ENCODE assay signal across 20 cellular contexts in genomic region chr16:8903004-8903403, GRCh38. TPM values are rescaled to one million over a fixed set of nuclear protein-coding genes. Genes with fewer than 3 reads are reported as not detected.
DNase-seq lines count a peak whose midpoint lies in the region; ATAC-seq and TF ChIP-seq lines count a peak whose summit lies in the region.
"Had no signal": no experiment of that assay in that cellular context is flagged by ENCODE, and none has a peak within 500 bp of the region (broad histone marks: within the 10 kb centered on the region; RNA-seq: fewer than 3 reads in every experiment).

No MANE protein-coding gene starts in this region.

- no peak overlapping the region for H4K91ac ChIP-seq in H9 (ENCODE audit: insufficient read length, low read depth, low read length)

- no peak overlapping the region for H4K8ac ChIP-seq in H9 (replicated peaks; ENCODE audit: insufficient read length, low read depth, low read length)

- H3K4me3 Mint-ChIP-seq in activated CD4-positive, alpha-beta T cell treated with anti-CD3 and anti-CD28 coated beads, Interleukin-2, amount 10 ng/mL, durations not matched to agents 7 days and 5 days: no peak overlapping the region
- no peak overlapping the region for H3K4me3 Mint-ChIP-seq in H9
- no peak overlapping the region for H3K4me3 Mint-ChIP-seq in activated naive CD8-positive, alpha-beta T cell treated with anti-CD3 and anti-CD28 coated beads, Interleukin-2, amount 50 U/mL, for 24 hours
- no peak overlapping the region for H3K4me3 Mint-ChIP-seq in MCF 10A (ENCODE audit: unreplicated experiment)
- H3K4me3 Mint-ChIP-seq: CD14-positive monocyte; CD4-positive, alpha-beta memory T cell had no signal

- BruUV-seq in MCF 10A (replicated peaks; lab: Mats Ljungman, UMichigan): no TSS peak

- no peaks in the 10 kb centered on the region for H3K23me2 ChIP-seq in H9 (ENCODE audit: insufficient read length, low read depth, low read length, poor library complexity, severe bottlenecking)

- peaks cover 82% of the 10 kb centered on the region for H3K36me3 Mint-ChIP-seq in activated CD4-positive, alpha-beta T cell treated with anti-CD3 and anti-CD28 coated beads, Interleukin-2, amount 10 ng/mL, durations not matched to agents 7 days and 5 days (ENCODE audit: low read depth)
- H3K36me3 Mint-ChIP-seq in H9 (ENCODE audit: insufficient read depth in 1 of 3, low read depth in 3 of 3) (peaks cover 80 to 97% (median 91%) of the 10 kb centered on the region in 3 experiments), MCF 10A (ENCODE audit: insufficient read depth, unreplicated experiment) (peaks cover 92% of the 10 kb centered on the region)
- H3K36me3 Mint-ChIP-seq in activated naive CD8-positive, alpha-beta T cell treated with anti-CD3 and anti-CD28 coated beads, Interleukin-2, amount 50 U/mL, for 24 hours (ENCODE audit: low read depth): peaks cover 83% of the 10 kb centered on the region

- no peak for TF ChIP-seq CTCF in H9 (conservative IDR thresholded peaks at IDR 0.05)
- TF ChIP-seq CTCF in MCF 10A (IDR thresholded peaks at IDR 0.05; ENCODE audit: unreplicated experiment): no peak

- H3K23ac ChIP-seq in H9 (ENCODE audit: insufficient read length, low read depth, low read length): no peak overlapping the region

- no peak overlapping the region for H2BK20ac ChIP-seq in H9 (ENCODE audit: low read depth, low read length, poor library complexity, severe bottlenecking)

- no CpG with 5 or more reads among the region's 9 CpGs for WGBS in H9 (ENCODE audit: extremely low coverage, insufficient read length, low lambda C conversion rate)

- no peak overlapping the region for H3K14ac ChIP-seq in H9 (ENCODE audit: insufficient read depth, low read length)

- ATAC-seq in activated naive CD8-positive, alpha-beta T cell treated with anti-CD3 and anti-CD28 coated beads, Interleukin-2, amount 50 U/mL, for 24 hours: no peak
- ATAC-seq in activated CD4-positive, CD25-positive, alpha-beta regulatory T cell treated with anti-CD3 and anti-CD28 coated beads, Interleukin-2, amount 50 U/mL, for 24 hours: no peak
- ATAC-seq in HG03025 (IDR thresholded peaks at IDR 0.05; ENCODE audit: low FRiP score, unreplicated experiment): no peak

- H3K4me2 ChIP-seq in H9 (ENCODE audit: insufficient read depth, insufficient read length, low read length): no peak overlapping the region
- H3K4me2 ChIP-seq: BLaER1 had no signal

- H2BK120ac ChIP-seq in H9 (ENCODE audit: low read depth, low read length, poor library complexity, severe bottlenecking): no peak overlapping the region

- no peak overlapping the region for H2AFZ ChIP-seq in H9 (ENCODE audit: low read length)

- POLR2A ChIA-PET in activated CD4-positive, alpha-beta T cell treated with anti-CD3 and anti-CD28 coated beads, Interleukin-2, amount 10 ng/mL, durations not matched to agents 7 days and 5 days (lab: Charles Lee): no interaction called here
- POLR2A ChIA-PET in MCF 10A (lab: Yijun Ruan, JAX): no interaction called here

- H3K4ac ChIP-seq in H9 (ENCODE audit: low read depth, low read length): no peak overlapping the region

- H3K4me1 Mint-ChIP-seq in activated CD4-positive, alpha-beta T cell treated with anti-CD3 and anti-CD28 coated beads, Interleukin-2, amount 10 ng/mL, durations not matched to agents 7 days and 5 days: peaks cover 6% of the 10 kb centered on the region
- H3K4me1 Mint-ChIP-seq in H9: peaks cover 0 to 9% of the 10 kb centered on the region in 2 experiments; a peak in 2 of 4 replicates
- H3K4me1 Mint-ChIP-seq in activated naive CD8-positive, alpha-beta T cell treated with anti-CD3 and anti-CD28 coated beads, Interleukin-2, amount 50 U/mL, for 24 hours: peaks cover 8% of the 10 kb centered on the region
- no peaks in the 10 kb centered on the region for H3K4me1 Mint-ChIP-seq in MCF 10A (ENCODE audit: insufficient read depth, unreplicated experiment)
- H3K4me1 Mint-ChIP-seq: IgD-negative memory B cell had no signal

- CTCF ChIA-PET in activated CD4-positive, alpha-beta T cell treated with anti-CD3 and anti-CD28 coated beads, Interleukin-2, amount 10 ng/mL, durations not matched to agents 7 days and 5 days (lab: Charles Lee): interaction anchor here (1.0 kb wide), 1 partner anchor 264 kb away, joined by 3 read pairs; no protein-coding TSS in a partner anchor
- CTCF ChIA-PET in MCF 10A (lab: Yijun Ruan, JAX): no interaction called here

- no peak overlapping the region for H3K9ac ChIP-seq in H9 (ENCODE audit: extremely low read depth, insufficient read length, low read length)
- H3K9ac ChIP-seq: BLaER1 had no signal

- H3K79me1 ChIP-seq in H9 (ENCODE audit: insufficient read depth, low read depth, low read length, poor library complexity, severe bottlenecking): no peaks in the 10 kb centered on the region

- no peaks in the 10 kb centered on the region for H3K79me2 ChIP-seq in H9 (ENCODE audit: insufficient read depth, low read length)

- H2BK5ac ChIP-seq in H9 (ENCODE audit: insufficient read length, low read length): no peak overlapping the region

- H3K27me3 Mint-ChIP-seq in activated CD4-positive, alpha-beta T cell treated with anti-CD3 and anti-CD28 coated beads, Interleukin-2, amount 10 ng/mL, durations not matched to agents 7 days and 5 days: no peaks in the 10 kb centered on the region
- no peaks in the 10 kb centered on the region for H3K27me3 Mint-ChIP-seq in H9 (ENCODE audit: low read depth)
- H3K27me3 Mint-ChIP-seq in activated naive CD8-positive, alpha-beta T cell treated with anti-CD3 and anti-CD28 coated beads, Interleukin-2, amount 50 U/mL, for 24 hours: no peaks in the 10 kb centered on the region
- no peaks in the 10 kb centered on the region for H3K27me3 Mint-ChIP-seq in MCF 10A (ENCODE audit: insufficient read depth, unreplicated experiment)
- H3K27me3 Mint-ChIP-seq: CD4-positive, alpha-beta memory T cell; IgD-negative memory B cell had no signal

- no peak overlapping the region for H3K27ac ChIP-seq in H9 (ENCODE audit: insufficient read length, low read depth, low read length)
- H3K27ac ChIP-seq: 22Rv1, BLaER1 had no signal

- H3K56ac ChIP-seq in H9 (ENCODE audit: insufficient read length, low read depth, low read length): no peak overlapping the region

- no peaks in the 10 kb centered on the region for H3K4me1 ChIP-seq in H9 (ENCODE audit: insufficient read depth, low read length)
- H3K4me1 ChIP-seq: BLaER1 had no signal

- H3K9me3 Mint-ChIP-seq in activated CD4-positive, alpha-beta T cell treated with anti-CD3 and anti-CD28 coated beads, Interleukin-2, amount 10 ng/mL, durations not matched to agents 7 days and 5 days: no peaks in the 10 kb centered on the region
- H3K9me3 Mint-ChIP-seq in H9: no peaks in the 10 kb centered on the region
- no peaks in the 10 kb centered on the region for H3K9me3 Mint-ChIP-seq in activated naive CD8-positive, alpha-beta T cell treated with anti-CD3 and anti-CD28 coated beads, Interleukin-2, amount 50 U/mL, for 24 hours
- H3K9me3 Mint-ChIP-seq in MCF 10A (ENCODE audit: unreplicated experiment): no peaks in the 10 kb centered on the region
- H3K9me3 Mint-ChIP-seq: CD14-positive monocyte; CD4-positive, alpha-beta memory T cell; IgD-negative memory B cell had no signal

- no peaks in the 10 kb centered on the region for H3K27me3 ChIP-seq in H9 (ENCODE audit: insufficient read depth, low read length)
- H3K27me3 ChIP-seq: BLaER1 had no signal

- H4K20me1 ChIP-seq in H9 (ENCODE audit: control insufficient read depth, insufficient read depth, insufficient read length): no peaks in the 10 kb centered on the region

- no peak overlapping the region for H4K5ac ChIP-seq in H9 (ENCODE audit: insufficient read length, low read depth, low read length)

- no peak overlapping the region for H3K18ac ChIP-seq in H9 (ENCODE audit: insufficient read length, low read depth, low read length)

- H2BK15ac ChIP-seq in H9 (ENCODE audit: low read depth, low read length): no peak overlapping the region

- no peak overlapping the region for H2BK12ac ChIP-seq in H9 (ENCODE audit: insufficient read length, low read depth, low read length)

- peak overlapping the region; percentile 31 for H3K27ac Mint-ChIP-seq in activated CD4-positive, alpha-beta T cell treated with anti-CD3 and anti-CD28 coated beads, Interleukin-2, amount 10 ng/mL, durations not matched to agents 7 days and 5 days
- H3K27ac Mint-ChIP-seq in H9 (peak overlapping the region in 2 of 3 experiments; percentile 44 to 70; a peak in 2 of 7 replicates), MCF 10A (ENCODE audit: low read depth, unreplicated experiment) (no peak overlapping the region)
- H3K27ac Mint-ChIP-seq in activated naive CD8-positive, alpha-beta T cell treated with anti-CD3 and anti-CD28 coated beads, Interleukin-2, amount 50 U/mL, for 24 hours: peak overlapping the region; percentile 27

- H3K9me3 ChIP-seq in H9 (ENCODE audit: control insufficient read depth, low read depth, low read length): no peaks in the 10 kb centered on the region
- H3K9me3 ChIP-seq: BLaER1 had no signal

- intact Hi-C loops in posterior vena cava (cut with DNase I): no loop called here
- intact Hi-C loops in MCF 10A (cut with micrococcal nuclease): no loop called here

- H3T11ph ChIP-seq in H9 (ENCODE audit: low read length): no peak overlapping the region

- H2AK5ac ChIP-seq in H9 (ENCODE audit: insufficient read length, low read length): no peak overlapping the region

- no peak for DNase-seq in activated CD4-positive, alpha-beta T cell treated with anti-CD3 and anti-CD28 coated beads, Interleukin-2, amount 10 ng/mL, durations not matched to agents 7 days and 5 days
- DNase-seq in activated CD4-positive, alpha-beta T cell treated with anti-CD3 and anti-CD28 coated beads, Interleukin-2, amount 50 U/mL, for 4 hours: no peak
- DNase-seq in H9 (no peak), posterior vena cava (ENCODE audit: low spot score) (peak; percentile 64), MCF 10A (ENCODE audit: unreplicated experiment) (no peak)
- DNase-seq in activated naive CD8-positive, alpha-beta T cell treated with anti-CD3 and anti-CD28 coated beads, Interleukin-2, amount 50 U/mL, for 24 hours: no peak
- DNase-seq: CD4-positive, alpha-beta memory T cell; DMS153; DMS79; GDM1; GOT3; H7 had no signal

RNA-seq across cellular contexts. Expression of gene LITAFD, which starts 20.9 kb away (rescaled TPM):
- not detected for total RNA-seq in activated CD4-positive, alpha-beta T cell treated with anti-CD3 and anti-CD28 coated beads, Interleukin-2, amount 10 ng/mL, durations not matched to agents 7 days and 5 days
- total RNA-seq in H9 (2021): not detected in 2 replicates
- total RNA-seq in posterior vena cava: not detected
- total RNA-seq in MCF 10A (2022): not detected in 2 replicates
- total RNA-seq: A673; CD4-positive, alpha-beta memory T cell; Daoy; H7 had no signal

RNA-seq across cellular contexts. Expression of gene CARHSP1, which starts 34.2 kb away (rescaled TPM):
- total RNA-seq in activated CD4-positive, alpha-beta T cell treated with anti-CD3 and anti-CD28 coated beads, Interleukin-2, amount 10 ng/mL, durations not matched to agents 7 days and 5 days: 100 to 1,000 TPM; 172 to 189 TPM
- total RNA-seq in H9 (2021) (194 and 195 TPM in 2 replicates), posterior vena cava (10 to 100 TPM; 39.8 to 44.0 TPM), MCF 10A (2022) (23.9 and 27.8 TPM in 2 replicates)
